ENCODE assay signal across 18 cellular contexts in genomic region chr7:125651823-125652528, GRCh38.
"Had no signal": no experiment of that assay in that cellular context is flagged by ENCODE, and none has a peak within 500 bp of the region (broad histone marks: within the 10 kb centered on the region; RNA-seq: fewer than 3 reads in every experiment).

No MANE protein-coding gene starts in this region.

- H3K27ac ChIP-seq: colonic mucosa, esophagus muscularis mucosa, right atrium auricular region, tibial nerve had no signal

- H3K4me3 ChIP-seq: colonic mucosa, esophagus muscularis mucosa, right atrium auricular region, tibial nerve had no signal

- H3K36me3 ChIP-seq: colonic mucosa, esophagus muscularis mucosa, right atrium auricular region, tibial nerve had no signal

- H3K4me1 ChIP-seq: colonic mucosa, esophagus muscularis mucosa, right atrium auricular region, tibial nerve had no signal

- H3K27me3 Mint-ChIP-seq: activated CD4-positive, alpha-beta memory T cell treated with anti-CD3 and anti-CD28 coated beads for 36 hours; activated naive CD8-positive, alpha-beta T cell; natural killer cell treated with Interleukin-12 subunit alpha and Interleukin-12 subunit beta and Interleukin-15 and Interleukin-18, amount 100 ng/mL, for 72 hours; stimulated activated naive B cell treated with anti-CD40 and anti-IgM and Interleukin-4, amounts not matched to agents 10 μg/mL and 1 μg/mL and 100 μg/mL, for 72 hours had no signal

- H3K27ac Mint-ChIP-seq: activated CD4-positive, alpha-beta memory T cell treated with anti-CD3 and anti-CD28 coated beads for 36 hours; activated naive CD8-positive, alpha-beta T cell; activated T-cell treated with anti-CD3 and anti-CD28 coated beads, Interleukin-2, amount 50 U/mL, for 72 hours; natural killer cell treated with Interleukin-12 subunit alpha and Interleukin-12 subunit beta and Interleukin-15 and Interleukin-18, amount 100 ng/mL, for 72 hours; stimulated activated naive B cell treated with anti-CD40 and anti-IgM and Interleukin-4, amounts not matched to agents 10 μg/mL and 1 μg/mL and 100 μg/mL, for 72 hours had no signal

- ATAC-seq: activated T-cell treated with anti-CD3 and anti-CD28 coated beads, Interleukin-2, amount 50 U/mL, for 72 hours; natural killer cell treated with Interleukin-12 subunit alpha and Interleukin-12 subunit beta and Interleukin-15 and Interleukin-18, amount 100 ng/mL, for 72 hours; stimulated activated naive B cell treated with anti-CD40 and anti-IgM and Interleukin-4, amounts not matched to agents 10 μg/mL and 1 μg/mL and 100 μg/mL, for 72 hours had no signal

- H3K36me3 Mint-ChIP-seq: activated CD4-positive, alpha-beta memory T cell treated with anti-CD3 and anti-CD28 coated beads for 36 hours; activated naive CD8-positive, alpha-beta T cell; stimulated activated naive B cell treated with anti-CD40 and anti-IgM and Interleukin-4, amounts not matched to agents 10 μg/mL and 1 μg/mL and 100 μg/mL, for 72 hours had no signal

- DNase-seq: activated CD4-positive, alpha-beta memory T cell treated with anti-CD3 and anti-CD28 coated beads for 36 hours; activated gamma-delta T cell treated with Interleukin-2 at 50 U/mL for 16 hours; activated T-cell treated with anti-CD3 and anti-CD28 coated beads, Interleukin-2, amount 50 U/mL, for 72 hours; amniotic stem cell; colonic mucosa; hippocampal formation; kidney glomerular epithelial cell; mesenchymal stem cell; occipital lobe; stimulated activated CD4-positive, alpha-beta T cell treated with anti-CD3 and anti-CD28 coated beads, Interleukin-15, amount 100 ng/mL, for 24 hours; stimulated activated CD4-positive, alpha-beta T cell treated with anti-CD3 and anti-CD28 coated beads, Interleukin-4, amount 100 ng/mL, for 1 hour; stimulated activated naive B cell treated with anti-CD40 and anti-IgM and Interleukin-4, amounts not matched to agents 10 μg/mL and 1 μg/mL and 100 μg/mL, for 72 hours; T-helper 9 cell had no signal

- H3K9me3 ChIP-seq: colonic mucosa, esophagus muscularis mucosa, right atrium auricular region, tibial nerve had no signal

- H3K4me1 Mint-ChIP-seq: stimulated activated naive B cell treated with anti-CD40 and anti-IgM and Interleukin-4, amounts not matched to agents 10 μg/mL and 1 μg/mL and 100 μg/mL, for 72 hours had no signal

- H3K27me3 ChIP-seq: colonic mucosa, esophagus muscularis mucosa, right atrium auricular region, tibial nerve had no signal

- H3K4me3 Mint-ChIP-seq: activated CD4-positive, alpha-beta memory T cell treated with anti-CD3 and anti-CD28 coated beads for 36 hours; activated naive CD8-positive, alpha-beta T cell; activated T-cell treated with anti-CD3 and anti-CD28 coated beads, Interleukin-2, amount 50 U/mL, for 72 hours; natural killer cell treated with Interleukin-12 subunit alpha and Interleukin-12 subunit beta and Interleukin-15 and Interleukin-18, amount 100 ng/mL, for 72 hours; stimulated activated naive B cell treated with anti-CD40 and anti-IgM and Interleukin-4, amounts not matched to agents 10 μg/mL and 1 μg/mL and 100 μg/mL, for 72 hours had no signal
